In the genomic region with DNA sequence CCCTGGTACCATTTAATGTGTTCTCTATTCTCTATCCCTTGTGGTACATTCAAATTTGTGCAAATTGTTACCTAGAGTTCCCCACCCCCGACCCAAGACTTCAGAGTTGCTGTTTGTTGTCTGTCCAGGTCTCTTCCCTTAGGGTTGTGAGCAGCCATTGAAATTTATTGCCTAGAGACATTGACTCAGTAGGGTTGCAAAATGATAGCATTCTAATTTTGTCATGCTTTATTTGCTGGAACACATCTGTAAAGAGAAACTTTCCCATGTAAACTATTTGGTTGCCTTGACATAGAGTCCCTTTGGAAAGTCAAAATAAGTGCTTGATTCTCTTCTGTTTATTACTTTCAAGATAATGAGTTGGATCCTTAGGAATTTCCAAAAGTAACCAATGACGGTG, we compare ENCODE assay signal across 26 cellular contexts.
DNase-seq lines count a peak whose midpoint lies in the region; ATAC-seq and TF ChIP-seq lines count a peak whose summit lies in the region.
"Had no signal": no experiment of that assay in that cellular context is flagged by ENCODE, and none has a peak within 500 bp of the region (broad histone marks: within the 10 kb centered on the region; RNA-seq: fewer than 3 reads in every experiment).

No MANE protein-coding gene starts in this region.

- no peak for TF ChIP-seq CTCF in fibroblast of mammary gland (conservative IDR thresholded peaks at IDR 0.05; ENCODE audit: control insufficient read depth, insufficient read depth, low read depth, low read length)

- ATAC-seq in GM18909 (IDR thresholded peaks at IDR 0.05; ENCODE audit: poor library complexity, unreplicated experiment) (no peak), HG02571 (IDR thresholded peaks at IDR 0.05; ENCODE audit: unreplicated experiment) (no peak), GM21825 (IDR thresholded peaks at IDR 0.05; ENCODE audit: unreplicated experiment) (no peak)
- ATAC-seq: Panc1, sciatic nerve had no signal

- peak; percentile 2 for DNase-seq in ELR (ENCODE audit: low read depth)
- peak; percentile 15 for DNase-seq in RPMI7951 (ENCODE audit: low read depth)
- DNase-seq in fibroblast of mammary gland (ENCODE audit: low read depth): peak; percentile 64
- peak; percentile 27 for DNase-seq in stromal cell of bone marrow (ENCODE audit: low read depth)
- DNase-seq: activated CD4-positive, alpha-beta memory T cell treated with anti-CD3 and anti-CD28 coated beads, Interleukin-2, amount 10 ng/mL, durations not matched to agents 7 days and 5 days; activated CD4-positive, alpha-beta T cell treated with anti-CD3 and anti-CD28 coated beads for 1 hour; activated naive CD4-positive, alpha-beta T cell treated with anti-CD3 and anti-CD28 coated beads, Interleukin-2, amount 10 ng/mL, durations not matched to agents 7 days and 5 days; effector CD8-positive, alpha-beta T cell; GDM1; KBM-7; midbrain; MV-4-11; naive B cell; NCI-H146; NCI-H2107; NCI-H774; SIG-M5; stimulated activated CD4-positive, alpha-beta T cell treated with anti-CD3 and anti-CD28 coated beads, Interleukin-12 subunit alpha, Interleukin-12 subunit beta, amount 100 ng/mL, for 4 hours; stimulated activated CD4-positive, alpha-beta T cell treated with anti-CD3 and anti-CD28 coated beads, Interleukin-2, amount 100 ng/mL, for 48 hours; stomach; thyroid gland had no signal

- H3K4me3 ChIP-seq in fibroblast of mammary gland (ENCODE audit: control insufficient read depth, low read depth, low read length): no peak overlapping the region
- H3K4me3 ChIP-seq: stomach, thyroid gland had no signal

Comparison
In these comparisons a context has a peak if more than half of its experiments do, and no peak if none do; other contexts are left out.
1. DNase-seq: peak in every context shown above with its lines; median percentile 64 in fibroblast of mammary gland; 27 in stromal cell of bone marrow; 15 in RPMI7951; 2 in ELR.